15 cellular contexts compared by ENCODE assay signal in genomic region chr12:109446869-109447268, GRCh38. TPM values are rescaled to one million over a fixed set of nuclear protein-coding genes. Genes with fewer than 3 reads are reported as not detected.
DNase-seq lines count a peak whose midpoint lies in the region; ATAC-seq and TF ChIP-seq lines count a peak whose summit lies in the region.
"Had no signal": no experiment of that assay in that cellular context is flagged by ENCODE, and none has a peak within 500 bp of the region (broad histone marks: within the 10 kb centered on the region; RNA-seq: fewer than 3 reads in every experiment).

No MANE protein-coding gene starts in this region.

- H2BK120ac ChIP-seq in H9 (ENCODE audit: low read depth, low read length, poor library complexity, severe bottlenecking) = no peak overlapping the region

- H3K27ac Mint-ChIP-seq in H9 = peak overlapping the region in 2 of 3 experiments; percentile 28 to 34; a peak in 1 of 7 replicates
- no peak overlapping the region for H3K27ac Mint-ChIP-seq in naive thymus-derived CD4-positive, alpha-beta T cell

- POLR2A ChIA-PET in naive thymus-derived CD4-positive, alpha-beta T cell (lab: Charles Lee) = no interaction called here
- POLR2A ChIA-PET in RWPE1 (lab: Yijun Ruan, JAX; ENCODE audit: low non-redundant PET) = no interaction called here

- H3K36me3 Mint-ChIP-seq in H9 (ENCODE audit: insufficient read depth in 1 of 3, low read depth in 3 of 3) = peaks cover 17 to 63% (median 43%) of the 10 kb centered on the region in 3 experiments; a peak in 6 of 7 replicates
- peaks cover 4 to 49% (median 8%) of the 10 kb centered on the region in 5 donors for H3K36me3 Mint-ChIP-seq in naive thymus-derived CD4-positive, alpha-beta T cell

- no peak overlapping the region for H4K5ac ChIP-seq in H9 (ENCODE audit: insufficient read length, low read depth, low read length)

- no peaks in the 10 kb centered on the region for H4K20me1 ChIP-seq in H9 (ENCODE audit: control insufficient read depth, insufficient read depth, insufficient read length)

- peaks cover 34% of the 10 kb centered on the region for H3K36me3 ChIP-seq in right atrium auricular region
- H3K36me3 ChIP-seq in naive thymus-derived CD4-positive, alpha-beta T cell (ENCODE audit: control insufficient read depth in 2 of 3, insufficient read depth in 3 of 3, low read length in 3 of 3) = peaks cover 0 to 52% (median 10%) of the 10 kb centered on the region in 3 experiments

- DNase-seq in H9 (no peak), Right ventricle myocardium superior (no peak), right atrium auricular region (ENCODE audit: low spot score) (no peak), NCI-H2171 (lab: John Stamatoyannopoulos, UW) (no peak), RWPE1 (ENCODE audit: low spot score) (no peak)
- DNase-seq in naive thymus-derived CD4-positive, alpha-beta T cell = no peak
- no peak for DNase-seq in stimulated activated CD4-positive, alpha-beta T cell treated with anti-CD3 and anti-CD28 coated beads, Interleukin-4, amount 100 ng/mL, for 1 hour
- DNase-seq: Kasumi-1, NCI-H1694, NCI-H2081, NCI-H446, NCI-H526, Peyer's patch had no signal

- no peaks in the 10 kb centered on the region for H3K23me2 ChIP-seq in H9 (ENCODE audit: insufficient read length, low read depth, low read length, poor library complexity, severe bottlenecking)

- no peak overlapping the region for H3K23ac ChIP-seq in H9 (ENCODE audit: insufficient read length, low read depth, low read length)

- H2BK15ac ChIP-seq in H9 (ENCODE audit: low read depth, low read length) = no peak overlapping the region

- H3K18ac ChIP-seq in H9 (ENCODE audit: insufficient read length, low read depth, low read length) = no peak overlapping the region

- H3K4me1 ChIP-seq in H9 (ENCODE audit: insufficient read depth, low read length) (no peaks in the 10 kb centered on the region), right atrium auricular region (peaks cover 0 to 27% of the 10 kb centered on the region in 2 donors)
- H3K4me1 ChIP-seq in naive thymus-derived CD4-positive, alpha-beta T cell (ENCODE audit: control insufficient read depth in 2 of 2, insufficient read depth in 2 of 2, low read length in 2 of 2) = no peaks in the 10 kb centered on the region
- H3K4me1 ChIP-seq: Peyer's patch had no signal

- peak; percentile 70 for ATAC-seq in Right ventricle myocardium superior (ENCODE audit: poor library complexity)
- peak; percentile 20 for ATAC-seq in naive thymus-derived CD4-positive, alpha-beta T cell
- no peak for ATAC-seq in HG03342 (IDR thresholded peaks at IDR 0.05; ENCODE audit: unreplicated experiment)

- H3K9ac ChIP-seq in H9 (ENCODE audit: extremely low read depth, insufficient read length, low read length) = no peak overlapping the region

- no peak overlapping the region for H3K4ac ChIP-seq in H9 (ENCODE audit: low read depth, low read length)

- H3K9me3 ChIP-seq in H9 (ENCODE audit: control insufficient read depth, low read depth, low read length) (no peaks in the 10 kb centered on the region), right atrium auricular region (no peaks in the 10 kb centered on the region)
- no peaks in the 10 kb centered on the region for H3K9me3 ChIP-seq in naive thymus-derived CD4-positive, alpha-beta T cell (ENCODE audit: control insufficient read depth in 2 of 3, low read length in 3 of 3)
- H3K9me3 ChIP-seq: Peyer's patch had no signal

- H3K4me3 ChIP-seq in right atrium auricular region = no peak overlapping the region
- H3K4me3 ChIP-seq in naive thymus-derived CD4-positive, alpha-beta T cell (ENCODE audit: low read length) = no peak overlapping the region
- H3K4me3 ChIP-seq: Peyer's patch had no signal

- H3T11ph ChIP-seq in H9 (ENCODE audit: low read length) = no peak overlapping the region

- H4K8ac ChIP-seq in H9 (replicated peaks; ENCODE audit: insufficient read length, low read depth, low read length) = no peak overlapping the region

- H4K91ac ChIP-seq in H9 (ENCODE audit: insufficient read length, low read depth, low read length) = no peak overlapping the region

- no CpG with 5 or more reads among the region's 8 CpGs for WGBS in H9 (ENCODE audit: extremely low coverage, insufficient read length, low lambda C conversion rate)

- CTCF ChIA-PET in naive thymus-derived CD4-positive, alpha-beta T cell (lab: Charles Lee) = no interaction called here
- CTCF ChIA-PET in RWPE1 (lab: Yijun Ruan, JAX) = no interaction called here

- no peak overlapping the region for H2BK20ac ChIP-seq in H9 (ENCODE audit: low read depth, low read length, poor library complexity, severe bottlenecking)

- no peak overlapping the region for H3K4me3 Mint-ChIP-seq in H9
- H3K4me3 Mint-ChIP-seq in naive thymus-derived CD4-positive, alpha-beta T cell = no peak overlapping the region
- H3K4me3 Mint-ChIP-seq: CD14-positive monocyte had no signal

- H3K14ac ChIP-seq in H9 (ENCODE audit: insufficient read depth, low read length) = no peak overlapping the region

- H3K27me3 Mint-ChIP-seq in H9 (ENCODE audit: low read depth) = no peaks in the 10 kb centered on the region
- H3K27me3 Mint-ChIP-seq in naive thymus-derived CD4-positive, alpha-beta T cell = no peaks in the 10 kb centered on the region

- H3K79me2 ChIP-seq in H9 (ENCODE audit: insufficient read depth, low read length) = no peaks in the 10 kb centered on the region

- H3K56ac ChIP-seq in H9 (ENCODE audit: insufficient read length, low read depth, low read length) = no peak overlapping the region

- intact Hi-C loops in Right ventricle myocardium superior (cut with DNase I) = no loop called here
- intact Hi-C loops in naive thymus-derived CD4-positive, alpha-beta T cell (cut with micrococcal nuclease) = no loop called here

- no peaks in the 10 kb centered on the region for H3K9me3 Mint-ChIP-seq in H9
- H3K9me3 Mint-ChIP-seq in naive thymus-derived CD4-positive, alpha-beta T cell = no peaks in the 10 kb centered on the region
- H3K9me3 Mint-ChIP-seq: CD14-positive monocyte had no signal

- no peak overlapping the region for H2BK12ac ChIP-seq in H9 (ENCODE audit: insufficient read length, low read depth, low read length)

- 0 out of 4 replicates have a peak, but pooled peaks cover 0 to 2% of the 10 kb centered on the region in 2 experiments for H3K4me1 Mint-ChIP-seq in H9
- peaks cover 0 to 12% (median 2%) of the 10 kb centered on the region in 7 donors for H3K4me1 Mint-ChIP-seq in naive thymus-derived CD4-positive, alpha-beta T cell
- H3K4me1 Mint-ChIP-seq: CD14-positive monocyte had no signal

- H3K27me3 ChIP-seq in H9 (ENCODE audit: insufficient read depth, low read length) (no peaks in the 10 kb centered on the region), right atrium auricular region (no peaks in the 10 kb centered on the region)
- no peaks in the 10 kb centered on the region for H3K27me3 ChIP-seq in naive thymus-derived CD4-positive, alpha-beta T cell (ENCODE audit: control insufficient read depth in 2 of 2, insufficient read depth in 2 of 2, low read length in 2 of 2)
- H3K27me3 ChIP-seq: Peyer's patch had no signal

- no peaks in the 10 kb centered on the region for H3K79me1 ChIP-seq in H9 (ENCODE audit: insufficient read depth, low read depth, low read length, poor library complexity, severe bottlenecking)

- TF ChIP-seq CTCF in H9 (conservative IDR thresholded peaks at IDR 0.05) (no peak), right atrium auricular region (IDR thresholded peaks at IDR 0.05) (no peak), RWPE1 (conservative IDR thresholded peaks at IDR 0.05; ENCODE audit: low read depth) (no peak)

- H3K27ac ChIP-seq in H9 (ENCODE audit: insufficient read length, low read depth, low read length) = no peak overlapping the region
- H3K27ac ChIP-seq in right atrium auricular region = peak overlapping the region; percentile 66 to 84
- no peak overlapping the region for H3K27ac ChIP-seq in naive thymus-derived CD4-positive, alpha-beta T cell (ENCODE audit: low read depth, low read length)
- no peak overlapping the region for H3K27ac ChIP-seq in RWPE1
- H3K27ac ChIP-seq: Peyer's patch had no signal

- no peak overlapping the region for H2AK5ac ChIP-seq in H9 (ENCODE audit: insufficient read length, low read length)

- H2AFZ ChIP-seq in H9 (ENCODE audit: low read length) = no peak overlapping the region

- no peak overlapping the region for H3K4me2 ChIP-seq in H9 (ENCODE audit: insufficient read depth, insufficient read length, low read length)

- no peak overlapping the region for H2BK5ac ChIP-seq in H9 (ENCODE audit: insufficient read length, low read length)

RNA-seq across cellular contexts. Expression of gene KCTD10, which starts 30.2 kb away (rescaled TPM):
- 67.1 and 71.3 TPM in 2 replicates for total RNA-seq in H9 (2021)
- 27.1 TPM for total RNA-seq in Right ventricle myocardium superior
- 10 to 100 TPM; 34.4 to 55.9 TPM for total RNA-seq in right atrium auricular region
- 10 to 100 TPM; 28.6 to 41.1 (median 29.1) TPM for total RNA-seq in naive thymus-derived CD4-positive, alpha-beta T cell
- polyA plus RNA-seq in naive thymus-derived CD4-positive, alpha-beta T cell = 10 to 100 TPM; 15.4 to 22.5 TPM

RNA-seq across cellular contexts. Expression of gene UBE3B, which starts 30.6 kb away (rescaled TPM):
- total RNA-seq in H9 (2021) (23.6 and 24.2 TPM in 2 replicates), Right ventricle myocardium superior (50.9 TPM), right atrium auricular region (10 to 100 TPM; 41.7 to 71.8 TPM)
- total RNA-seq in naive thymus-derived CD4-positive, alpha-beta T cell = 10 to 100 TPM; 28.7 to 62.8 (median 35.6) TPM
- 10 to 100 TPM; 20.2 to 25.1 TPM for polyA plus RNA-seq in naive thymus-derived CD4-positive, alpha-beta T cell

Comparison
In these comparisons a context has a peak if more than half of its experiments do, and no peak if none do; other contexts are left out.
1. H3K27ac ChIP-seq: peak in right atrium auricular region (2 of 2); none in H9 (single experiment), naive thymus-derived CD4-positive, alpha-beta T cell (single experiment) and RWPE1 (single experiment).
2. H3K27ac Mint-ChIP-seq: peak in H9 (2 of 3); none in naive thymus-derived CD4-positive, alpha-beta T cell (0 of 9).